Comparison of ENCODE assay signal across 15 cellular contexts in genomic region chr6:130076512-130076911, GRCh38. TPM values are rescaled to one million over a fixed set of nuclear protein-coding genes. Genes with fewer than 3 reads are reported as not detected.
A peak's percentile ranks its signal among the peaks of the same experiment; 100 is the strongest.
DNase-seq lines count a peak whose midpoint lies in the region; TF ChIP-seq lines count a peak whose summit lies in the region.
"Had no signal": no experiment of that assay in that cellular context is flagged by ENCODE, and none has a peak within 500 bp of the region (broad histone marks: within the 10 kb centered on the region; RNA-seq: fewer than 3 reads in every experiment).

No MANE protein-coding gene starts in this region.

- H3K4me3 ChIP-seq in BE2C (ENCODE audit: low read depth, low read length), result no peak overlapping the region
- H3K4me3 ChIP-seq: cardiac muscle cell, spleen, uterus had no signal

- in situ Hi-C loops in ACHN (cut with HindIII; ENCODE audit: low pct_ligation_motif_present, low pct_unique_long_range_greater_than_20kb, low sequenced_read_pairs) (no loop called here), GM13977 (cut with MboI; ENCODE audit: low pct_unique_long_range_greater_than_20kb, low sequenced_read_pairs, unreplicated experiment) (no loop called here)

- DNase-seq in ACHN, result peak; percentile 13
- no peak for DNase-seq in GM13977 (ENCODE audit: low spot score)
- peak; percentile 8 for DNase-seq in RKO (ENCODE audit: low spot score)
- peak; percentile 53 for DNase-seq in fibroblast of peridontal ligament (ENCODE audit: extremely low read depth)
- DNase-seq in SHP77 treated with DMSO at 0.1 percent for 48 hours (lab: John Stamatoyannopoulos, UW), result no peak
- no peak for DNase-seq in NCI-H146 (lab: John Stamatoyannopoulos, UW)
- no peak for DNase-seq in BE2C
- DNase-seq in stimulated activated CD4-positive, alpha-beta T cell treated with anti-CD3 and anti-CD28 coated beads, Interleukin-1b, Interleukin-23, amount 100 ng/mL, for 48 hours, result no peak
- DNase-seq: activated CD4-positive, alpha-beta T cell treated with anti-CD3 and anti-CD28 coated beads for 1 hour; CD8-positive, alpha-beta T cell; islet precursor cell; SHP77; spleen; uterus had no signal

- no peaks in the 10 kb centered on the region for H3K9me3 ChIP-seq in BE2C
- H3K9me3 ChIP-seq: spleen, uterus had no signal

- H3K27me3 ChIP-seq in BE2C, result no peaks in the 10 kb centered on the region
- H3K27me3 ChIP-seq: cardiac muscle cell, spleen, uterus had no signal

- no peaks in the 10 kb centered on the region for H3K4me1 ChIP-seq in BE2C
- H3K4me1 ChIP-seq: uterus had no signal

- H3K36me3 ChIP-seq in BE2C, result no peaks in the 10 kb centered on the region
- H3K36me3 ChIP-seq: uterus had no signal

- peak; percentile 32 for TF ChIP-seq CTCF in GM13977 (IDR thresholded peaks at IDR 0.05; ENCODE audit: extremely low read depth, insufficient read depth, missing control alignments)
- no peak; the same call in 1 of the 2 replicates for TF ChIP-seq CTCF in BE2C (IDR thresholded peaks at IDR 0.05; ENCODE audit: low read depth, low read length)

RNA-seq across cellular contexts. Expression of gene L3MBTL3, which starts 58.1 kb away (rescaled TPM):
- polyA plus RNA-seq in BE2C (2012; ENCODE audit: insufficient read depth, insufficient read length, low read depth), result 3.6 TPM

Comparison
In these comparisons a context has a peak if more than half of its experiments do, and no peak if none do; other contexts are left out.
1. DNase-seq: peak in ACHN (single experiment), RKO (single experiment) and fibroblast of peridontal ligament (single experiment); none in GM13977 (single experiment), SHP77 treated with DMSO at 0.1 percent for 48 hours (single experiment), NCI-H146 (single experiment), BE2C (single experiment) and stimulated activated CD4-positive, alpha-beta T cell treated with anti-CD3 and anti-CD28 coated beads, Interleukin-1b, Interleukin-23, amount 100 ng/mL, for 48 hours (single experiment).